21 cellular contexts compared by ENCODE assay signal in the genomic region with DNA sequence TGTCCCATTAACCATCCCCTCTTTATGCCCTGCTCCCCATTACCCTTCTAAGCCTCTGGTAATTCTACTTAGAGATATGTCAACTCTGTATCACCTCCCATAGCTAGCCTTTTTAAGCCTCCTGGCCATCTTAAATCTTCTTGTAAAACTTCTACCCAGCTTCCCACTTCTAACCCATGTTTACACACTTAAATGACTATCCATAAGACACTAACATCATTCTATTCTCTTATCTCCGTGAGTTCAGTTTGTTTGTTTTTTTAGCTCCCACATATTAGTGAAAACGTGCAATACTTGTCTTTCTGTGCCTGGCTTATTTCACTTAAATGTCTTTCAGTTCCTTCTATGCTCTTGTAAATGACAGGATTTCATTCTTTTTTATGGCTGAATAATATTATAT. TPM values are rescaled to one million over a fixed set of nuclear protein-coding genes. Genes with fewer than 3 reads are reported as not detected.
DNase-seq lines count a peak whose midpoint lies in the region; ATAC-seq and TF ChIP-seq lines count a peak whose summit lies in the region.
"Had no signal": no experiment of that assay in that cellular context is flagged by ENCODE, and none has a peak within 500 bp of the region (broad histone marks: within the 10 kb centered on the region; RNA-seq: fewer than 3 reads in every experiment).

No MANE protein-coding gene starts in this region.

- peaks cover 0 to 2% (median 0%) of the 10 kb centered on the region in 8 donors for H3K9me3 Mint-ChIP-seq in CD4-positive, alpha-beta memory T cell
- no peaks in the 10 kb centered on the region for H3K9me3 Mint-ChIP-seq in GM23338

- no peak overlapping the region for H3K4me3 ChIP-seq in HEK293 (ENCODE audit: low read depth, low read length)
- no peak overlapping the region for H3K4me3 ChIP-seq in fibroblast of villous mesenchyme (ENCODE audit: low read depth, low read length)
- H3K4me3 ChIP-seq in CD4-positive, alpha-beta memory T cell (ENCODE audit: low read length in 2 of 2): no peak overlapping the region
- H3K4me3 ChIP-seq in GM23338: no peak overlapping the region
- H3K4me3 ChIP-seq: GM23248 had no signal

- peaks cover 13% of the 10 kb centered on the region for H3K4me1 ChIP-seq in HEK293 (ENCODE audit: control insufficient read depth, insufficient read depth, low read length)
- no peaks in the 10 kb centered on the region for H3K4me1 ChIP-seq in CD4-positive, alpha-beta memory T cell (ENCODE audit: insufficient read depth, low read length)
- H3K4me1 ChIP-seq in GM23338 (ENCODE audit: insufficient read depth): no peaks in the 10 kb centered on the region
- H3K4me1 ChIP-seq: BE2C had no signal

- no peaks in the 10 kb centered on the region for H3K27me3 ChIP-seq in CD4-positive, alpha-beta memory T cell (ENCODE audit: insufficient read depth, low read length)
- no peaks in the 10 kb centered on the region for H3K27me3 ChIP-seq in GM23338 (ENCODE audit: insufficient read depth)
- H3K27me3 ChIP-seq: BE2C had no signal

- DNase-seq in fibroblast of villous mesenchyme (ENCODE audit: low read depth): peak; percentile 59
- DNase-seq in stimulated activated CD4-positive, alpha-beta T cell treated with anti-CD3 and anti-CD28 coated beads, Interleukin-15, amount 100 ng/mL, for 24 hours: no peak
- no peak for DNase-seq in CD4-positive, alpha-beta memory T cell
- DNase-seq in GM23338 (ENCODE audit: low spot score): no peak
- DNase-seq: ACHN; BE2C; C1 segment of cervical spinal cord; Caco-2; CD4-positive, CD25-positive, alpha-beta regulatory T cell; DMS153; DMS79; GDM1; GM23248; HCEC 1CT; HFFc6 had no signal

- no peak overlapping the region for H3K4me2 ChIP-seq in GM23338

- no peaks in the 10 kb centered on the region for H3K9me3 ChIP-seq in HEK293 (ENCODE audit: control insufficient read depth, insufficient read depth, low read depth, low read length)
- no peaks in the 10 kb centered on the region for H3K9me3 ChIP-seq in CD4-positive, alpha-beta memory T cell (ENCODE audit: control insufficient read depth in 1 of 2, low read length in 2 of 2)
- H3K9me3 ChIP-seq: BE2C, Caco-2 had no signal

- no peak for ATAC-seq in GM23338

- no peak overlapping the region for H2AFZ ChIP-seq in GM23338
- H2AFZ ChIP-seq: GM23248 had no signal

- H3K4me3 Mint-ChIP-seq in CD4-positive, alpha-beta memory T cell: no peak overlapping the region
- no peak overlapping the region for H3K4me3 Mint-ChIP-seq in GM23338
- H3K4me3 Mint-ChIP-seq: CD4-positive, CD25-positive, alpha-beta regulatory T cell; HFFc6 had no signal

- no peaks in the 10 kb centered on the region for H3K27me3 Mint-ChIP-seq in CD4-positive, alpha-beta memory T cell
- H3K27me3 Mint-ChIP-seq in GM23338 (ENCODE audit: insufficient read depth, low read depth, poor library complexity): no peaks in the 10 kb centered on the region
- H3K27me3 Mint-ChIP-seq: CD4-positive, CD25-positive, alpha-beta regulatory T cell had no signal

- H4K20me1 ChIP-seq in GM23338 (replicated peaks; ENCODE audit: insufficient read depth): no peaks in the 10 kb centered on the region

- peaks cover 6 to 15% (median 9%) of the 10 kb centered on the region in 4 donors for H3K4me1 Mint-ChIP-seq in CD4-positive, alpha-beta memory T cell
- no peaks in the 10 kb centered on the region for H3K4me1 Mint-ChIP-seq in GM23338

- H3K36me3 Mint-ChIP-seq in CD4-positive, alpha-beta memory T cell: peaks cover 50 to 59% of the 10 kb centered on the region in 2 donors
- peaks cover 8% of the 10 kb centered on the region for H3K36me3 Mint-ChIP-seq in GM23338 (ENCODE audit: low read depth)

- CTCF ChIA-PET in HEK293 (lab: Yijun Ruan, JAX): no interaction called here
- CTCF ChIA-PET in CD4-positive, alpha-beta memory T cell (lab: Charles Lee; ENCODE audit: partially characterized antibody): no interaction called here

- intact Hi-C loops in CD4-positive, alpha-beta memory T cell (cut with micrococcal nuclease): no loop called here

- no peaks in the 10 kb centered on the region for H3K9me2 ChIP-seq in GM23338 (ENCODE audit: insufficient read depth)

- H3K27ac Mint-ChIP-seq in CD4-positive, alpha-beta memory T cell: peak overlapping the region in 1 of 7 donors; percentile 18
- no peak overlapping the region for H3K27ac Mint-ChIP-seq in GM23338
- H3K27ac Mint-ChIP-seq: HFFc6 had no signal

- POLR2A ChIA-PET in HEK293 (lab: Yijun Ruan, JAX): no interaction called here
- POLR2A ChIA-PET in CD4-positive, alpha-beta memory T cell (lab: Charles Lee; ENCODE audit: partially characterized antibody): no interaction called here

- H3K79me2 ChIP-seq in GM23338 (replicated peaks; ENCODE audit: insufficient read depth): peaks cover 7% of the 10 kb centered on the region

- H3K36me3 ChIP-seq in HEK293 (ENCODE audit: control insufficient read depth in 2 of 2, insufficient read depth in 1 of 2, low read length in 2 of 2): peaks cover 5 to 25% of the 10 kb centered on the region in 2 experiments
- peaks cover 11% of the 10 kb centered on the region for H3K36me3 ChIP-seq in CD4-positive, alpha-beta memory T cell (ENCODE audit: insufficient read depth, low read length)
- no peaks in the 10 kb centered on the region for H3K36me3 ChIP-seq in GM23338 (ENCODE audit: insufficient read depth)
- H3K36me3 ChIP-seq: BE2C had no signal

- TF ChIP-seq CTCF in 22Rv1 (IDR thresholded peaks at IDR 0.05): no peak
- no peak for TF ChIP-seq CTCF in HEK293 (tag by site-specific recombination; IDR thresholded peaks at IDR 0.05)
- no peak for TF ChIP-seq CTCF in VCaP (conservative IDR thresholded peaks at IDR 0.05)
- no peak for TF ChIP-seq CTCF in fibroblast of villous mesenchyme (IDR thresholded peaks at IDR 0.05; ENCODE audit: insufficient read depth, low read depth, low read length)
- no peak for TF ChIP-seq CTCF in GM23338 (conservative IDR thresholded peaks at IDR 0.05; ENCODE audit: low read depth in 2 of 2)

- H3F3A ChIP-seq in GM23338 (replicated peaks; ENCODE audit: low read depth): no peaks in the 10 kb centered on the region

- H3K27ac ChIP-seq in 22Rv1 (peak overlapping the region; percentile 78), HEK293 (ENCODE audit: extremely low read depth, low read depth, low read length) (no peak overlapping the region), VCaP (peak overlapping the region; percentile 68), GM23338 (ENCODE audit: low read depth) (no peak overlapping the region)
- H3K27ac ChIP-seq in CD4-positive, alpha-beta memory T cell (ENCODE audit: low read depth, low read length): no peak overlapping the region
- H3K27ac ChIP-seq: GM23248, HL-60 had no signal

TF ChIP-seq in HEK293, 187 proteins besides CTCF, POLR2A, EP300 and RAD21 (continues in another document):
- TF ChIP-seq ZNF560 (tag by site-specific recombination; IDR thresholded peaks at IDR 0.05; ENCODE audit: borderline replicate concordance): no peak
- TF ChIP-seq, protein P1, sequence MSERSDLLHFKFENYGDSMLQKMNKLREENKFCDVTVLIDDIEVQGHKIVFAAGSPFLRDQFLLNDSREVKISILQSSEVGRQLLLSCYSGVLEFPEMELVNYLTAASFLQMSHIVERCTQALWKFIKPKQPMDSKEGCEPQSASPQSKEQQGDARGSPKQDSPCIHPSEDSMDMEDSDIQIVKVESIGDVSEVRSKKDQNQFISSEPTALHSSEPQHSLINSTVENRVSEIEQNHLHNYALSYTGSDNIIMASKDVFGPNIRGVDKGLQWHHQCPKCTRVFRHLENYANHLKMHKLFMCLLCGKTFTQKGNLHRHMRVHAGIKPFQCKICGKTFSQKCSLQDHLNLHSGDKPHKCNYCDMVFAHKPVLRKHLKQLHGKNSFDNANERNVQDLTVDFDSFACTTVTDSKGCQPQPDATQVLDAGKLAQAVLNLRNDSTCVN (tag by site-specific recombination; optimal IDR thresholded peaks at IDR 0.05): no peak
- TF ChIP-seq ZNF324 (tag by site-specific recombination; IDR thresholded peaks at IDR 0.05): no peak
- no peak for TF ChIP-seq ZFP3 (tag by site-specific recombination; IDR thresholded peaks at IDR 0.05; ENCODE audit: low read depth)

TF ChIP-seq in GM23338, 12 proteins besides CTCF, POLR2A, EP300 and RAD21:
- no peak for TF ChIP-seq STAT1 (IDR thresholded peaks at IDR 0.05; ENCODE audit: unreplicated experiment)

RNA-seq across cellular contexts. Expression of a gene that starts 42.4 kb away (rescaled TPM):
- total RNA-seq in fibroblast of villous mesenchyme: 73.4 and 100 TPM in 2 replicates
- total RNA-seq in CD4-positive, alpha-beta memory T cell: 10 to 100 TPM; 45.1 to 46.7 TPM
- polyA plus RNA-seq in CD4-positive, alpha-beta memory T cell: 10 to 100 TPM in 1 of 2 donors, 1 to 10 TPM in 1; 8.4 to 23.5 TPM
- total RNA-seq in GM23338 (2014; rRNA removed; shearing (Covaris generic)): 32.2 and 40.4 TPM in 2 replicates
- 22.5 and 25.1 TPM in 2 replicates for polyA plus RNA-seq in GM23338 (2016; fragmentation: Nextera tagmentation; extraction: Ambion mirVana)

RNA-seq across cellular contexts. Expression of a gene that starts 47.3 kb away (rescaled TPM):
- total RNA-seq in fibroblast of villous mesenchyme: not detected in 2 replicates
- not detected for total RNA-seq in CD4-positive, alpha-beta memory T cell
- not detected for polyA plus RNA-seq in CD4-positive, alpha-beta memory T cell
- not detected in 2 replicates for total RNA-seq in GM23338 (2014; rRNA removed; shearing (Covaris generic))
- polyA plus RNA-seq in GM23338 (2016; fragmentation: Nextera tagmentation; extraction: Ambion mirVana): not detected in 2 replicates
- total RNA-seq: Caco-2; CD4-positive, CD25-positive, alpha-beta regulatory T cell; Daoy; GM23248; HFFc6; HT1080 had no signal
- polyA plus RNA-seq: CD4-positive, CD25-positive, alpha-beta regulatory T cell; GM23248 had no signal

Comparison
In these comparisons a context has a peak if more than half of its experiments do, and no peak if none do; other contexts are left out.
1. H3K27ac ChIP-seq: peak in 22Rv1 (single experiment) and VCaP (single experiment); none in HEK293 (single experiment), CD4-positive, alpha-beta memory T cell (single experiment) and GM23338 (single experiment).